In the genomic region with DNA sequence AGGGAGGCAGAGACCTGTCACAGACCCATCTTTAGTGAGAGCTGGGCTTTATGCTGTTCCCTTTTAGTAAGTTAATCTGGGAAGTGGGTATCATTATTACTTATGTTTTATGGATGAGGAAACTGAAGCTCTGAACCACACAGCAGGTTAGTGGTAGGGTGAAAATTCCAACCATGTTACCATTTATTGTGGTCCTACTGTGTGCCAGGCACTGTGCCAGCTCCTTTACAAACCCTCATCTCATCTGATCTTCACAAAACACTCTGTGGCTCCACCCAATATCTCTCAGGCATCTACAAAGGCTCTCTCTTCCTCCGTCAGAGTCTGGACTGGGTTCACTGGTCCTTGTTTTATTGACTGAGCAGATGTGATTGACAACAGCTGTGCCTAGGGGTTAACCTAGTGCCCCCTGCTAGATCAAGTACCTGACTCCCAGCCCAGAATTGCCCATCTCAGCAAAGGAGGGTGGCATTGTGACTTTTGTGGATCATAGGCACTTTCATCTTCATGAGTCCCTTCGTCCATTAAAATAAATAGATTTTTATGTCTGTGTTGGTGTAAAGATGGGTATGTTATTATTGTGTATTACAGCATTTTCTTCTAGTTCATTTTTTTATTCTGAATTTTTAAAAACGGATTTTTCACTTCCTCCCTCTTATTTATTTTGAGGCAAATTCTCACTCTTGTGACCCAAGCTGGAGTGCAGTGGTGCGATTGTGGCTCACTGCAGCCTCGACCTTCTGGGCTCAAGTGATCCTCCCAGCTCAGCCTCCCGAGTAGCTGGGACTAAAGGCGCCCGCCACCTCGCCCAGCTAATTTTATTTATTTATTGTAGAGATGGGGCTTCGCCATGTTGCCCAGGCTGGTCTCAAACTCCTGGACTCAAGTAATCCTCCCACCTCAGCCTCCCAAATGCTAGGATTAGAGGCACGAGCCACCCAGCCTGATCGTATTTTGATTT, we compare ENCODE assay signal across 27 cellular contexts. TPM values are rescaled to one million over a fixed set of nuclear protein-coding genes. Genes with fewer than 3 reads are reported as not detected.
DNase-seq lines count a peak whose midpoint lies in the region; ATAC-seq and TF ChIP-seq lines count a peak whose summit lies in the region.
"Had no signal": no experiment of that assay in that cellular context is flagged by ENCODE, and none has a peak within 500 bp of the region (broad histone marks: within the 10 kb centered on the region; RNA-seq: fewer than 3 reads in every experiment).

No MANE protein-coding gene starts in this region.

- peak overlapping the region in 8 of 11 experiments; percentile 2 to 100 (median 97); a peak in 6 of 22 replicates for H3K4me2 ChIP-seq in BLaER1 treated with 17β-estradiol and CSF1 and Interleukin-3, amounts not matched to agents 10 nM and 100 nM

- no peaks in the 10 kb centered on the region for H3K27me3 ChIP-seq in BLaER1 treated with 17β-estradiol and CSF1 and Interleukin-3, amounts not matched to agents 10 nM and 100 nM
- H3K27me3 ChIP-seq in HUES6 (ENCODE audit: control insufficient read depth, insufficient read depth, low read length), result peaks cover 46% of the 10 kb centered on the region
- H3K27me3 ChIP-seq: testis, uterus had no signal

- peak overlapping the region; percentile 47 for H3K4me3 Mint-ChIP-seq in endothelial cell (ENCODE audit: unreplicated experiment)
- no peak overlapping the region for H3K4me3 Mint-ChIP-seq in osteocyte (ENCODE audit: unreplicated experiment)
- no peak overlapping the region for H3K4me3 Mint-ChIP-seq in activated naive CD4-positive, alpha-beta T cell treated with anti-CD3 and anti-CD28 coated beads, Interleukin-2, amount 10 ng/mL, durations not matched to agents 7 days and 5 days

- no peaks in the 10 kb centered on the region for H4K20me1 ChIP-seq in BLaER1 treated with 17β-estradiol and CSF1 and Interleukin-3, amounts not matched to agents 10 nM and 100 nM

- peaks cover 19% of the 10 kb centered on the region for H3K27me3 Mint-ChIP-seq in endothelial cell (ENCODE audit: unreplicated experiment)
- no peaks in the 10 kb centered on the region for H3K27me3 Mint-ChIP-seq in osteocyte (ENCODE audit: unreplicated experiment)
- peaks cover 99% of the 10 kb centered on the region for H3K27me3 Mint-ChIP-seq in activated naive CD4-positive, alpha-beta T cell treated with anti-CD3 and anti-CD28 coated beads, Interleukin-2, amount 10 ng/mL, durations not matched to agents 7 days and 5 days

- H3K9me3 ChIP-seq in BLaER1 treated with 17β-estradiol and CSF1 and Interleukin-3, amounts not matched to agents 10 nM and 100 nM (replicated peaks in 1 of 11), result no peaks in the 10 kb centered on the region
- H3K9me3 ChIP-seq in HUES6 (ENCODE audit: control insufficient read depth, insufficient read depth, low read depth, low read length), result no peaks in the 10 kb centered on the region
- H3K9me3 ChIP-seq: heart right ventricle, testis, uterus had no signal

- H3K27ac Mint-ChIP-seq in endothelial cell (ENCODE audit: unreplicated experiment), result no peak overlapping the region
- H3K27ac Mint-ChIP-seq in osteocyte (ENCODE audit: unreplicated experiment), result peak overlapping the region; percentile 31
- no peak overlapping the region for H3K27ac Mint-ChIP-seq in activated naive CD4-positive, alpha-beta T cell treated with anti-CD3 and anti-CD28 coated beads, Interleukin-2, amount 10 ng/mL, durations not matched to agents 7 days and 5 days
- H3K27ac Mint-ChIP-seq: activated CD4-positive, alpha-beta T cell treated with anti-CD3 and anti-CD28 coated beads, Interleukin-2, amount 10 ng/mL, durations not matched to agents 24 days and 14 days; activated naive CD4-positive, alpha-beta T cell treated with anti-CD3 and anti-CD28 coated beads, Interleukin-2, amount 50 U/mL, for 72 hours; stimulated activated naive B cell treated with anti-CD40 and anti-IgM and Interleukin-4, amounts not matched to agents 10 μg/mL and 1 μg/mL and 100 μg/mL, for 72 hours had no signal

- H3K9me3 Mint-ChIP-seq in endothelial cell (ENCODE audit: unreplicated experiment) (no peaks in the 10 kb centered on the region), osteocyte (ENCODE audit: unreplicated experiment) (no peaks in the 10 kb centered on the region)
- no peaks in the 10 kb centered on the region for H3K9me3 Mint-ChIP-seq in activated naive CD4-positive, alpha-beta T cell treated with anti-CD3 and anti-CD28 coated beads, Interleukin-2, amount 10 ng/mL, durations not matched to agents 7 days and 5 days
- H3K9me3 Mint-ChIP-seq: activated CD4-positive, alpha-beta T cell treated with anti-CD3 and anti-CD28 coated beads, Interleukin-2, amount 10 ng/mL, durations not matched to agents 24 days and 14 days; activated naive CD4-positive, alpha-beta T cell treated with anti-CD3 and anti-CD28 coated beads, Interleukin-2, amount 50 U/mL, for 72 hours; T-helper 2 cell treated with Interferon-gamma antibody and Interleukin-4, amounts not matched to agents 5 μg/mL and 100 μg/mL, for 36 hours had no signal

- DNase-seq in endothelial cell (ENCODE audit: low spot score) (no peak), osteocyte (ENCODE audit: extremely low spot score, unreplicated experiment) (no peak), putamen (ENCODE audit: low spot score) (no peak)
- no peak for DNase-seq in activated naive CD4-positive, alpha-beta T cell treated with anti-CD3 and anti-CD28 coated beads, Interleukin-2, amount 10 ng/mL, durations not matched to agents 7 days and 5 days
- DNase-seq: activated T-cell treated with anti-CD3 and anti-CD28 coated beads, Interleukin-2, amount 50 U/mL, for 48 hours; DMS153; heart right ventricle; NCI-H1092 treated with DMSO at 0.1 percent for 48 hours; NCI-H187 treated with DMSO at 0.1 percent for 48 hours; NCI-H226; NCI-H82; occipital lobe; stimulated activated CD4-positive, alpha-beta T cell treated with anti-CD3 and anti-CD28 coated beads, Interleukin-4, amount 100 ng/mL, for 1 hour; stimulated activated naive B cell treated with anti-CD40 and anti-IgM and Interleukin-4, amounts not matched to agents 10 μg/mL and 1 μg/mL and 100 μg/mL, for 72 hours; testis; uterus had no signal

- TF ChIP-seq CTCF in endothelial cell (IDR thresholded peaks at IDR 0.05; ENCODE audit: unreplicated experiment), result no peak
- no peak for TF ChIP-seq CTCF in osteocyte (IDR thresholded peaks at IDR 0.05)

- CTCF ChIA-PET in activated naive CD4-positive, alpha-beta T cell treated with anti-CD3 and anti-CD28 coated beads, Interleukin-2, amount 10 ng/mL, durations not matched to agents 7 days and 5 days (lab: Charles Lee), result interaction anchor here (2.3 to 3.2 kb wide), 2 partner anchors 14 to 393 kb away, joined by 6 to 19 read pairs; no protein-coding TSS in a partner anchor

- no peak overlapping the region for H3K27ac ChIP-seq in BLaER1 treated with 17β-estradiol and CSF1 and Interleukin-3, amounts not matched to agents 10 nM and 100 nM
- H3K27ac ChIP-seq in HUES6 (ENCODE audit: low read depth, low read length), result no peak overlapping the region
- H3K27ac ChIP-seq: epithelial cell of prostate, heart right ventricle, testis, uterus, VCaP had no signal

- H3K9ac ChIP-seq in BLaER1 treated with 17β-estradiol and CSF1 and Interleukin-3, amounts not matched to agents 10 nM and 100 nM, result no peak overlapping the region
- H3K9ac ChIP-seq in HUES6 (ENCODE audit: low read length), result no peak overlapping the region

- H3K4me1 Mint-ChIP-seq in endothelial cell (ENCODE audit: unreplicated experiment) (peaks cover 14% of the 10 kb centered on the region), osteocyte (ENCODE audit: unreplicated experiment) (peaks cover 35% of the 10 kb centered on the region)
- peaks cover 35% of the 10 kb centered on the region for H3K4me1 Mint-ChIP-seq in activated naive CD4-positive, alpha-beta T cell treated with anti-CD3 and anti-CD28 coated beads, Interleukin-2, amount 10 ng/mL, durations not matched to agents 7 days and 5 days

- ATAC-seq in HG02763 (IDR thresholded peaks at IDR 0.05; ENCODE audit: unreplicated experiment) (no peak), GM19455 (IDR thresholded peaks at IDR 0.05; ENCODE audit: unreplicated experiment) (no peak)
- ATAC-seq: activated naive CD4-positive, alpha-beta T cell treated with anti-CD3 and anti-CD28 coated beads, Interleukin-2, amount 50 U/mL, for 72 hours; heart right ventricle; stimulated activated naive B cell treated with anti-CD40 and anti-IgM and Interleukin-4, amounts not matched to agents 10 μg/mL and 1 μg/mL and 100 μg/mL, for 72 hours had no signal

- H3K36me3 Mint-ChIP-seq in endothelial cell (ENCODE audit: low read depth, unreplicated experiment) (peaks cover 24% of the 10 kb centered on the region), osteocyte (ENCODE audit: unreplicated experiment) (peaks cover 26% of the 10 kb centered on the region)
- peaks cover 2% of the 10 kb centered on the region for H3K36me3 Mint-ChIP-seq in activated naive CD4-positive, alpha-beta T cell treated with anti-CD3 and anti-CD28 coated beads, Interleukin-2, amount 10 ng/mL, durations not matched to agents 7 days and 5 days
- H3K36me3 Mint-ChIP-seq: activated naive CD4-positive, alpha-beta T cell treated with anti-CD3 and anti-CD28 coated beads, Interleukin-2, amount 50 U/mL, for 72 hours; stimulated activated naive B cell treated with anti-CD40 and anti-IgM and Interleukin-4, amounts not matched to agents 10 μg/mL and 1 μg/mL and 100 μg/mL, for 72 hours had no signal

- no peak overlapping the region for H3K4me3 ChIP-seq in BLaER1 treated with 17β-estradiol and CSF1 and Interleukin-3, amounts not matched to agents 10 nM and 100 nM
- 0 out of 2 replicates have a peak overlapping the region, but pooled peaks have one; percentile 75 for H3K4me3 ChIP-seq in HUES6 (ENCODE audit: low read depth, low read length)
- H3K4me3 ChIP-seq: testis, uterus had no signal

- H3K36me3 ChIP-seq in BLaER1 treated with 17β-estradiol and CSF1 and Interleukin-3, amounts not matched to agents 10 nM and 100 nM, result peaks cover 0 to 11% (median 0%) of the 10 kb centered on the region in 11 experiments; a peak in 4 of 22 replicates
- peaks cover 3% of the 10 kb centered on the region; the same call in 1 of the 2 replicates for H3K36me3 ChIP-seq in HUES6 (ENCODE audit: control insufficient read depth, insufficient read depth, low read length)
- H3K36me3 ChIP-seq: uterus had no signal

- H3K4me1 ChIP-seq in BLaER1 treated with 17β-estradiol and CSF1 and Interleukin-3, amounts not matched to agents 10 nM and 100 nM, result peaks cover 52 to 75% (median 65%) of the 10 kb centered on the region in 10 experiments
- peaks cover 16% of the 10 kb centered on the region for H3K4me1 ChIP-seq in HUES6 (ENCODE audit: control insufficient read depth, insufficient read depth, low read length)

RNA-seq across cellular contexts. Expression of gene TGFB1I1, which starts 3.1 kb away (rescaled TPM):
- total RNA-seq in endothelial cell (ENCODE audit: unreplicated experiment) (42.5 TPM), osteocyte (112 and 120 TPM in 2 replicates)

RNA-seq across cellular contexts. Expression of gene SLC5A2, which starts 7.9 kb away (rescaled TPM):
- total RNA-seq in endothelial cell (ENCODE audit: unreplicated experiment), result not detected
- total RNA-seq in osteocyte, result not detected in 2 replicates
- total RNA-seq: activated CD4-positive, alpha-beta T cell treated with anti-CD3 and anti-CD28 coated beads, Interleukin-2, amount 10 ng/mL, durations not matched to agents 24 days and 14 days; heart right ventricle; LHCN-M2; lung microvascular endothelial cell had no signal

RNA-seq across cellular contexts. Expression of gene ARMC5, which starts 15.8 kb away (rescaled TPM):
- 15.9 TPM for total RNA-seq in endothelial cell (ENCODE audit: unreplicated experiment)
- 12.3 and 12.8 TPM in 2 replicates for total RNA-seq in osteocyte

RNA-seq across cellular contexts. Expression of gene ZNF843, which starts 32.5 kb away (rescaled TPM):
- total RNA-seq in endothelial cell (ENCODE audit: unreplicated experiment) (2.5 TPM), osteocyte (2.9 and 3.2 TPM in 2 replicates)

RNA-seq across cellular contexts. Expression of gene RUSF1, which starts 33.1 kb away (rescaled TPM):
- total RNA-seq in endothelial cell (ENCODE audit: unreplicated experiment) (54.2 TPM), osteocyte (72.5 and 76.8 TPM in 2 replicates)
